In genomic region chr9:3478549-3478953, GRCh38 we compare ENCODE assay signal across 8 cellular contexts. TPM values are rescaled to one million over a fixed set of nuclear protein-coding genes. Genes with fewer than 3 reads are reported as not detected.
DNase-seq lines count a peak whose midpoint lies in the region; ATAC-seq, FAIRE-seq and TF ChIP-seq lines count a peak whose summit lies in the region.

No MANE protein-coding gene starts in this region.

- CTCF ChIA-PET in activated CD4-positive, alpha-beta memory T cell treated with anti-CD3 and anti-CD28 coated beads for 36 hours (lab: Charles Lee) = interaction anchor here (1.1 to 1.5 kb wide), 2 partner anchors 44 to 48 kb away, joined by 3 read pairs; partner anchors contain the start of gene RFX3
- CTCF ChIA-PET in naive thymus-derived CD4-positive, alpha-beta T cell (lab: Charles Lee) = interaction anchor here (0.7 to 2.1 kb wide), 2 partner anchors 11 to 15 kb away, joined by 4 to 6 read pairs; no protein-coding TSS in a partner anchor

- peak overlapping the region; percentile 66 for H3K27ac Mint-ChIP-seq in activated CD4-positive, alpha-beta memory T cell treated with anti-CD3 and anti-CD28 coated beads for 36 hours
- peak overlapping the region; percentile 87 to 98 (median 93) for H3K27ac Mint-ChIP-seq in naive thymus-derived CD4-positive, alpha-beta T cell

- POLR2A ChIA-PET in activated CD4-positive, alpha-beta memory T cell treated with anti-CD3 and anti-CD28 coated beads for 36 hours (lab: Charles Lee) = interaction anchor here (0.7 to 4.9 kb wide), 3 partner anchors 28 to 515 kb away, joined by 3 to 41 read pairs (median 4); partner anchors contain the start of gene RFX3
- POLR2A ChIA-PET in naive thymus-derived CD4-positive, alpha-beta T cell (lab: Charles Lee) = interaction anchor here (1.0 to 5.2 kb wide), 3 partner anchors 29 to 49 kb away, joined by 3 to 56 read pairs (median 7); partner anchors contain the start of gene RFX3

- ATAC-seq in GM19023 (IDR thresholded peaks at IDR 0.05; ENCODE audit: unreplicated experiment) (peak; percentile 38), HG02973 (IDR thresholded peaks at IDR 0.05; ENCODE audit: unreplicated experiment) (peak; percentile 30), pancreas (no peak)
- peak; percentile 59 for ATAC-seq in naive thymus-derived CD4-positive, alpha-beta T cell

- peaks cover 3% of the 10 kb centered on the region for H3K9me3 Mint-ChIP-seq in activated CD4-positive, alpha-beta memory T cell treated with anti-CD3 and anti-CD28 coated beads for 36 hours
- peaks cover 0 to 17% (median 2%) of the 10 kb centered on the region in 11 donors for H3K9me3 Mint-ChIP-seq in naive thymus-derived CD4-positive, alpha-beta T cell

- H3K9me3 ChIP-seq in naive thymus-derived CD4-positive, alpha-beta T cell (ENCODE audit: control insufficient read depth in 2 of 3, low read length in 3 of 3) = peaks cover 0 to 3% (median 0%) of the 10 kb centered on the region in 3 experiments
- H3K9me3 ChIP-seq in pancreas = no peaks in the 10 kb centered on the region

- H3K27ac ChIP-seq in naive thymus-derived CD4-positive, alpha-beta T cell (ENCODE audit: low read depth, low read length) = peak overlapping the region; percentile 5
- no peak overlapping the region for H3K27ac ChIP-seq in pancreas

- H3K4me3 Mint-ChIP-seq in activated CD4-positive, alpha-beta memory T cell treated with anti-CD3 and anti-CD28 coated beads for 36 hours = no peak overlapping the region
- H3K4me3 Mint-ChIP-seq in naive thymus-derived CD4-positive, alpha-beta T cell = peak overlapping the region; percentile 12 to 92 (median 86)

- peaks cover 7 to 22% of the 10 kb centered on the region in 2 donors for H3K4me1 ChIP-seq in naive thymus-derived CD4-positive, alpha-beta T cell (ENCODE audit: control insufficient read depth in 2 of 2, insufficient read depth in 2 of 2, low read length in 2 of 2)
- no peaks in the 10 kb centered on the region for H3K4me1 ChIP-seq in pancreas

- WGBS in pancreas, 2 donors = 88 to 100% methylated on average over 1 of the region's 1 CpG

- FAIRE-seq in pancreas (lab: Jason Lieb, UNC) = no peak

- H3K36me3 ChIP-seq in naive thymus-derived CD4-positive, alpha-beta T cell (ENCODE audit: control insufficient read depth in 2 of 3, insufficient read depth in 3 of 3, low read length in 3 of 3) = no peaks in the 10 kb centered on the region
- no peaks in the 10 kb centered on the region for H3K36me3 ChIP-seq in pancreas

- H3K27me3 ChIP-seq in naive thymus-derived CD4-positive, alpha-beta T cell (ENCODE audit: control insufficient read depth in 2 of 2, insufficient read depth in 2 of 2, low read length in 2 of 2) = no peaks in the 10 kb centered on the region
- no peaks in the 10 kb centered on the region for H3K27me3 ChIP-seq in pancreas

- peaks cover 17% of the 10 kb centered on the region for H3K36me3 Mint-ChIP-seq in activated CD4-positive, alpha-beta memory T cell treated with anti-CD3 and anti-CD28 coated beads for 36 hours
- H3K36me3 Mint-ChIP-seq in naive thymus-derived CD4-positive, alpha-beta T cell = peaks cover 6 to 36% (median 26%) of the 10 kb centered on the region in 5 donors

- no peak overlapping the region for H3K4me3 ChIP-seq in naive thymus-derived CD4-positive, alpha-beta T cell (ENCODE audit: low read length)
- no peak overlapping the region for H3K4me3 ChIP-seq in pancreas

- no peak for TF ChIP-seq CTCF in pancreas (IDR thresholded peaks at IDR 0.05)

- peaks cover 71% of the 10 kb centered on the region for H3K4me1 Mint-ChIP-seq in activated CD4-positive, alpha-beta memory T cell treated with anti-CD3 and anti-CD28 coated beads for 36 hours (ENCODE audit: low read depth)
- H3K4me1 Mint-ChIP-seq in naive thymus-derived CD4-positive, alpha-beta T cell = peaks cover 31 to 64% (median 61%) of the 10 kb centered on the region in 7 donors

- intact Hi-C loops in activated CD4-positive, alpha-beta memory T cell treated with anti-CD3 and anti-CD28 coated beads for 36 hours (cut with micrococcal nuclease) = loop anchor here (5.0 to 10.0 kb wide), 2 partner anchors 269 to 386 kb away; no protein-coding TSS in a partner anchor
- intact Hi-C loops in naive thymus-derived CD4-positive, alpha-beta T cell (cut with micrococcal nuclease) = no loop called here
- intact Hi-C loops in pancreas (cut with DNase I) (no loop called here), posterior vena cava (cut with DNase I) (no loop called here)

- peak; percentile 25 for DNase-seq in activated CD4-positive, alpha-beta memory T cell treated with anti-CD3 and anti-CD28 coated beads for 36 hours
- DNase-seq in naive thymus-derived CD4-positive, alpha-beta T cell = peak in 5 of 9 donors; percentile 9 to 35 (median 20)
- DNase-seq in pancreas = no peak
- DNase-seq in SKM-1 (lab: John Stamatoyannopoulos, UW; ENCODE audit: unreplicated experiment) = no peak
- DNase-seq in AML-193 (lab: John Stamatoyannopoulos, UW) = no peak
- no peak for DNase-seq in posterior vena cava (ENCODE audit: low spot score)

- no peaks in the 10 kb centered on the region for H3K27me3 Mint-ChIP-seq in activated CD4-positive, alpha-beta memory T cell treated with anti-CD3 and anti-CD28 coated beads for 36 hours
- H3K27me3 Mint-ChIP-seq in naive thymus-derived CD4-positive, alpha-beta T cell = no peaks in the 10 kb centered on the region

RNA-seq across cellular contexts. Expression of gene RFX3, which starts 47.2 kb away (rescaled TPM):
- total RNA-seq in activated CD4-positive, alpha-beta memory T cell treated with anti-CD3 and anti-CD28 coated beads for 36 hours = 10 to 100 TPM; 12.2 to 13.4 TPM
- 10 to 100 TPM; 12.8 to 31.7 (median 28.4) TPM for total RNA-seq in naive thymus-derived CD4-positive, alpha-beta T cell
- 1 to 10 TPM; 6.2 TPM for polyA plus RNA-seq in naive thymus-derived CD4-positive, alpha-beta T cell
- total RNA-seq in pancreas (10 to 100 TPM in 1 of 6 donors, 1 to 10 TPM in 5; 4.8 to 12.2 (median 5.2) TPM), posterior vena cava (1 to 10 TPM; 7.6 to 8.5 TPM)
- 1 to 10 TPM; 1.2 to 3.7 TPM for polyA plus RNA-seq in pancreas

Comparison
In these comparisons a context has a peak if more than half of its experiments do, and no peak if none do; other contexts are left out.
1. ATAC-seq: peak in GM19023 (single experiment), HG02973 (single experiment) and naive thymus-derived CD4-positive, alpha-beta T cell (single experiment); none in pancreas (0 of 4).
2. DNase-seq: peak in activated CD4-positive, alpha-beta memory T cell treated with anti-CD3 and anti-CD28 coated beads for 36 hours (single experiment) and naive thymus-derived CD4-positive, alpha-beta T cell (5 of 9); none in pancreas (0 of 6), SKM-1 (single experiment), AML-193 (0 of 2) and posterior vena cava (single experiment).